Comparison of ENCODE assay signal across 20 cellular contexts in the genomic region with DNA sequence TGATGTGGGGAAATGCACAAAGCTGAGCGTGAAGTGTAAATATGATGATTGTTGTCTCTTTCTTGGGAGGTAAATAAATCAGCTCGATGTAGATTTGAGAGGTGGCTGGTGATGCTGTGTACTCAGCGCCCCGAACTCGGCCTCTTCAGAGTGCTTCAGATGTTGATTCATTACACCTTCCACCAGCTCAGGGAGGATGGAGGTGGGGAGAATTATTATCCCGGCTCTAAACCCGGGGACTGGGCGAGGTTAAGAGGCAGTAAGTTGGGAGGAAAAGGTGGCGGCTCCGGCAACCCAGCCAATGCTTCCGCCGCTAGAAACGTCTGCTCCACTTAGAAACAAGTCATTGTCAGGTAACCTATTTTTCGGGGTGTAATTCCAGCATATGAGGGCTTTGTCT.
DNase-seq lines count a peak whose midpoint lies in the region; ATAC-seq and TF ChIP-seq lines count a peak whose summit lies in the region.
"Had no signal": no experiment of that assay in that cellular context is flagged by ENCODE, and none has a peak within 500 bp of the region (broad histone marks: within the 10 kb centered on the region; RNA-seq: fewer than 3 reads in every experiment).

No MANE protein-coding gene starts in this region.

- WGBS in SK-N-SH (ENCODE audit: low lambda C conversion rate), result 75% methylated on average over 14 of the region's 14 CpGs

- H3K9ac ChIP-seq in Karpas-422 (ENCODE audit: low read length), result peak overlapping the region; percentile 29; the same call in 1 of the 2 replicates
- no peak overlapping the region for H3K9ac ChIP-seq in SK-N-SH

- H3K27me3 Mint-ChIP-seq in brain, result peaks cover 4% of the 10 kb centered on the region

- H3K36me3 Mint-ChIP-seq in brain, result no peaks in the 10 kb centered on the region
- H3K36me3 Mint-ChIP-seq: IgD-negative memory B cell had no signal

- H3K4me2 ChIP-seq in Karpas-422 (ENCODE audit: low read depth, low read length, poor library complexity, severe bottlenecking), result peak overlapping the region; percentile 54
- no peak overlapping the region for H3K4me2 ChIP-seq in SK-N-SH
- H3K4me2 ChIP-seq: GM23338 had no signal

- H3K9me3 Mint-ChIP-seq in brain, result peaks cover 0 to 2% (median 0%) of the 10 kb centered on the region in 5 experiments
- H3K9me3 Mint-ChIP-seq: GM23338, IgD-negative memory B cell had no signal

- H3K36me3 ChIP-seq in Karpas-422 (ENCODE audit: insufficient read depth, low read length) (no peaks in the 10 kb centered on the region), upper lobe of right lung (no peaks in the 10 kb centered on the region), SK-N-SH (replicated peaks in 1 of 2; ENCODE audit: control insufficient read depth in 1 of 2, insufficient read depth in 2 of 2, low read length in 1 of 2) (no peaks in the 10 kb centered on the region)
- H3K36me3 ChIP-seq: MG63 had no signal

- ATAC-seq in upper lobe of right lung, result peak; percentile 54
- ATAC-seq in GM18868 (IDR thresholded peaks at IDR 0.05; ENCODE audit: unreplicated experiment), result no peak
- ATAC-seq: GM23338, Right ventricle myocardium inferior had no signal

- H3K4me1 ChIP-seq in Karpas-422 (ENCODE audit: low read length) (peaks cover 12% of the 10 kb centered on the region), upper lobe of right lung (no peaks in the 10 kb centered on the region), SK-N-SH (ENCODE audit: control insufficient read depth in 1 of 2, insufficient read depth in 2 of 2, low read depth in 1 of 2, low read length in 1 of 2) (no peaks in the 10 kb centered on the region)

- H3F3A ChIP-seq in SK-N-SH (replicated peaks; ENCODE audit: insufficient read depth), result no peaks in the 10 kb centered on the region

- H3K9me3 ChIP-seq in Karpas-422 (ENCODE audit: low read length), result no peaks in the 10 kb centered on the region
- H3K9me3 ChIP-seq in upper lobe of right lung, result no peaks in the 10 kb centered on the region
- no peaks in the 10 kb centered on the region for H3K9me3 ChIP-seq in SK-N-SH
- H3K9me3 ChIP-seq: MG63 had no signal

- intact Hi-C loops in upper lobe of right lung (cut with DNase I), result no loop called here

- H2AFZ ChIP-seq in Karpas-422 (ENCODE audit: low read length) (peak overlapping the region; percentile 85), SK-N-SH (ENCODE audit: low read depth) (no peak overlapping the region)
- H2AFZ ChIP-seq: GM23338 had no signal

- H3K27me3 ChIP-seq in Karpas-422 (ENCODE audit: low read length) (no peaks in the 10 kb centered on the region), upper lobe of right lung (peaks cover 27% of the 10 kb centered on the region), SK-N-SH (ENCODE audit: insufficient read depth) (peaks cover 7% of the 10 kb centered on the region; the same call in 1 of the 2 replicates)
- H3K27me3 ChIP-seq: MG63 had no signal

- no peak for TF ChIP-seq EP300 in SK-N-SH (IDR thresholded peaks at IDR 0.05; ENCODE audit: borderline replicate concordance in 1 of 2, low read depth in 1 of 2, low read length in 1 of 2)

- H4K20me1 ChIP-seq in Karpas-422 (ENCODE audit: insufficient read depth, low read depth, low read length), result no peaks in the 10 kb centered on the region
- H4K20me1 ChIP-seq in SK-N-SH (ENCODE audit: insufficient read depth), result no peaks in the 10 kb centered on the region

- POLR2A ChIA-PET in SK-N-SH (lab: Yijun Ruan, JAX), result no interaction called here

- no peak overlapping the region for H3K27ac ChIP-seq in Karpas-422 (ENCODE audit: low read length)
- no peak overlapping the region for H3K27ac ChIP-seq in upper lobe of right lung
- no peak overlapping the region for H3K27ac ChIP-seq in SK-N-SH (ENCODE audit: low read depth in 2 of 2, low read length in 1 of 2)
- H3K27ac ChIP-seq: C4-2B, HL-60 had no signal

- peaks cover 61% of the 10 kb centered on the region for H3K4me1 Mint-ChIP-seq in brain

- H3K4me3 Mint-ChIP-seq in brain, result no peak overlapping the region
- H3K4me3 Mint-ChIP-seq: GM23338 had no signal

- H3K4me3 ChIP-seq in Karpas-422 (ENCODE audit: low read length) (no peak overlapping the region; the same call in 1 of the 2 replicates), upper lobe of right lung (no peak overlapping the region), SK-N-SH (ENCODE audit: low read depth in 2 of 2, low read length in 1 of 2) (no peak overlapping the region)
- H3K4me3 ChIP-seq: GM23338, MG63 had no signal

- H3K27ac Mint-ChIP-seq in brain, result peak overlapping the region in 4 of 5 experiments; percentile 42 to 86 (median 78)
- H3K27ac Mint-ChIP-seq: GM23338 had no signal

- no peak for TF ChIP-seq RAD21 in SK-N-SH (IDR thresholded peaks at IDR 0.05; ENCODE audit: low read length)

- DNase-seq in NCI-H82 (lab: John Stamatoyannopoulos, UW) (peak; percentile 56), NCI-H82 treated with DMSO at 0.1 percent for 48 hours (lab: John Stamatoyannopoulos, UW; ENCODE audit: unreplicated experiment) (no peak), Karpas-422 (no peak), upper lobe of right lung (no peak), NCI-H1694 (lab: John Stamatoyannopoulos, UW) (no peak), SK-N-SH (no peak)
- DNase-seq: GF-D8, HCEC 1CT, MG63, NCI-H1048, NCI-H1694 treated with DMSO at 0.1 percent for 48 hours, NCI-H446 treated with DMSO at 0.1 percent for 48 hours, NCI-H774 had no signal

- H3K79me2 ChIP-seq in Karpas-422 (ENCODE audit: low read length) (no peaks in the 10 kb centered on the region), SK-N-SH (ENCODE audit: insufficient read depth) (no peaks in the 10 kb centered on the region)

- H3K9me2 ChIP-seq in Karpas-422 (replicated peaks; ENCODE audit: insufficient read depth, low read length), result no peaks in the 10 kb centered on the region
- H3K9me2 ChIP-seq in SK-N-SH, result no peaks in the 10 kb centered on the region

- no peak for TF ChIP-seq CTCF in brain (conservative IDR thresholded peaks at IDR 0.05)
- no peak for TF ChIP-seq CTCF in upper lobe of right lung (IDR thresholded peaks at IDR 0.05)
- no peak for TF ChIP-seq CTCF in SK-N-SH (IDR thresholded peaks at IDR 0.05)

- CTCF ChIA-PET in SK-N-SH (lab: Yijun Ruan, JAX), result interaction anchor here (1.0 to 1.9 kb wide), 3 partner anchors 8 to 110 kb away, joined by 3 to 7 read pairs (median 5); no protein-coding TSS in a partner anchor

TF ChIP-seq in SK-N-SH, 30 proteins besides CTCF, POLR2A, EP300 and RAD21 (continues in another document):
- TF ChIP-seq CHD2 (IDR thresholded peaks at IDR 0.05; ENCODE audit: low read length, partially characterized antibody) (no peak), RXRA (IDR thresholded peaks at IDR 0.05; ENCODE audit: borderline replicate concordance, low read depth) (no peak), MEF2A (IDR thresholded peaks at IDR 0.05; ENCODE audit: borderline replicate concordance, low read depth) (no peak), POLR2AphosphoS5 (IDR thresholded peaks at IDR 0.05; ENCODE audit: low read depth, low read length) (no peak), RCOR1 (IDR thresholded peaks at IDR 0.05; ENCODE audit: low read length) (no peak), EZH2phosphoT487 (IDR thresholded peaks at IDR 0.05; ENCODE audit: borderline replicate concordance, low read depth) (no peak), TAF1 (IDR thresholded peaks at IDR 0.05; ENCODE audit: borderline replicate concordance, low read depth, low read length) (no peak), TEAD4 (IDR thresholded peaks at IDR 0.05; ENCODE audit: borderline replicate concordance, insufficient read depth) (no peak), NRF1 (IDR thresholded peaks at IDR 0.05; ENCODE audit: low read depth, low read length) (no peak), PBX3 (IDR thresholded peaks at IDR 0.05) (no peak), MAX (IDR thresholded peaks at IDR 0.05; ENCODE audit: low read depth) (no peak), SMC3 (IDR thresholded peaks at IDR 0.05; ENCODE audit: low read depth, low read length) (no peak), ELF1 (IDR thresholded peaks at IDR 0.05) (no peak), YY1 (IDR thresholded peaks at IDR 0.05; ENCODE audit: low read depth) (no peak), JUND (IDR thresholded peaks at IDR 0.05) (no peak)
- TF ChIP-seq, protein P1, sequence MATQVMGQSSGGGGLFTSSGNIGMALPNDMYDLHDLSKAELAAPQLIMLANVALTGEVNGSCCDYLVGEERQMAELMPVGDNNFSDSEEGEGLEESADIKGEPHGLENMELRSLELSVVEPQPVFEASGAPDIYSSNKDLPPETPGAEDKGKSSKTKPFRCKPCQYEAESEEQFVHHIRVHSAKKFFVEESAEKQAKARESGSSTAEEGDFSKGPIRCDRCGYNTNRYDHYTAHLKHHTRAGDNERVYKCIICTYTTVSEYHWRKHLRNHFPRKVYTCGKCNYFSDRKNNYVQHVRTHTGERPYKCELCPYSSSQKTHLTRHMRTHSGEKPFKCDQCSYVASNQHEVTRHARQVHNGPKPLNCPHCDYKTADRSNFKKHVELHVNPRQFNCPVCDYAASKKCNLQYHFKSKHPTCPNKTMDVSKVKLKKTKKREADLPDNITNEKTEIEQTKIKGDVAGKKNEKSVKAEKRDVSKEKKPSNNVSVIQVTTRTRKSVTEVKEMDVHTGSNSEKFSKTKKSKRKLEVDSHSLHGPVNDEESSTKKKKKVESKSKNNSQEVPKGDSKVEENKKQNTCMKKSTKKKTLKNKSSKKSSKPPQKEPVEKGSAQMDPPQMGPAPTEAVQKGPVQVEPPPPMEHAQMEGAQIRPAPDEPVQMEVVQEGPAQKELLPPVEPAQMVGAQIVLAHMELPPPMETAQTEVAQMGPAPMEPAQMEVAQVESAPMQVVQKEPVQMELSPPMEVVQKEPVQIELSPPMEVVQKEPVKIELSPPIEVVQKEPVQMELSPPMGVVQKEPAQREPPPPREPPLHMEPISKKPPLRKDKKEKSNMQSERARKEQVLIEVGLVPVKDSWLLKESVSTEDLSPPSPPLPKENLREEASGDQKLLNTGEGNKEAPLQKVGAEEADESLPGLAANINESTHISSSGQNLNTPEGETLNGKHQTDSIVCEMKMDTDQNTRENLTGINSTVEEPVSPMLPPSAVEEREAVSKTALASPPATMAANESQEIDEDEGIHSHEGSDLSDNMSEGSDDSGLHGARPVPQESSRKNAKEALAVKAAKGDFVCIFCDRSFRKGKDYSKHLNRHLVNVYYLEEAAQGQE (IDR thresholded peaks at IDR 0.05; ENCODE audit: low read depth, low read length), result no peak
